Comparison of ENCODE assay signal across 9 cellular contexts in genomic region chr1:207962716-207963428, GRCh38. TPM values are rescaled to one million over a fixed set of nuclear protein-coding genes. Genes with fewer than 3 reads are reported as not detected.
DNase-seq lines count a peak whose midpoint lies in the region; TF ChIP-seq lines count a peak whose summit lies in the region.
"Had no signal": no experiment of that assay in that cellular context is flagged by ENCODE, and none has a peak within 500 bp of the region (broad histone marks: within the 10 kb centered on the region; RNA-seq: fewer than 3 reads in every experiment).

No MANE protein-coding gene starts in this region.

- no peaks in the 10 kb centered on the region for H3K9me3 ChIP-seq in PC-9 (ENCODE audit: insufficient read depth, low read depth)

- DNase-seq in NCI-H146 (lab: John Stamatoyannopoulos, UW) = peak; percentile 61
- DNase-seq in NCI-H146 treated with DMSO at 0.1 percent for 48 hours (lab: John Stamatoyannopoulos, UW; ENCODE audit: unreplicated experiment) = no peak
- DNase-seq in HFF-Myc (ENCODE audit: extremely low read depth, low read depth) = no peak
- DNase-seq in PC-9 = no peak
- peak; percentile 58 for DNase-seq in cerebellar cortex (ENCODE audit: low spot score)
- peak; percentile 68 for DNase-seq in left kidney (ENCODE audit: low read depth, low spot score)
- peak; percentile 18 for DNase-seq in stimulated activated CD4-positive, alpha-beta T cell treated with anti-CD3 and anti-CD28 coated beads, Interleukin-4, amount 100 ng/mL, for 1 hour
- DNase-seq in NCI-H1436 (lab: John Stamatoyannopoulos, UW) = no peak

- peak overlapping the region; percentile 43 for H3K4me3 ChIP-seq in HFF-Myc (replicated peaks; ENCODE audit: low read depth, low read length)
- peak overlapping the region; percentile 49; the same call in 1 of the 2 replicates for H3K4me3 ChIP-seq in PC-9

- no peak overlapping the region for H3K27ac ChIP-seq in PC-9

- H3F3A ChIP-seq in PC-9 (ENCODE audit: insufficient read depth, low read depth) = no peaks in the 10 kb centered on the region

- CTCF ChIA-PET in PC-9 (lab: Charles Lee) = interaction anchor here (0.6 to 1.8 kb wide), 41 partner anchors 12 to 1624 kb away, joined by 3 to 20 read pairs (median 5); partner anchors contain the start of gene PLXNA2

- intact Hi-C loops in PC-9 (cut with micrococcal nuclease; ENCODE audit: unreplicated experiment) = loop anchor here (1.0 to 2.0 kb wide), 4 partner anchors 72 to 166 kb away; no protein-coding TSS in a partner anchor

- H4K20me1 ChIP-seq in PC-9 (ENCODE audit: insufficient read depth) = no peaks in the 10 kb centered on the region

- BruUV-seq in PC-9 (replicated peaks; lab: Mats Ljungman, UMichigan) = TSS peak; percentile 86

- H3K4me2 ChIP-seq in PC-9 = peak overlapping the region; percentile 82

- H3K79me2 ChIP-seq in PC-9 (ENCODE audit: low read depth) = no peaks in the 10 kb centered on the region

- H3K4me1 ChIP-seq in PC-9 (replicated peaks; ENCODE audit: insufficient read depth) = peaks cover 4% of the 10 kb centered on the region

- peak overlapping the region; percentile 85 for H2AFZ ChIP-seq in PC-9

- POLR2A ChIA-PET in PC-9 (lab: Charles Lee; ENCODE audit: unreplicated experiment) = interaction anchor here (0.6 kb wide), 2 partner anchors 281 to 1466 kb away, joined by 3 to 6 read pairs; partner anchors contain the start of gene PLXNA2

- H3K9me2 ChIP-seq in PC-9 (ENCODE audit: insufficient read depth) = no peaks in the 10 kb centered on the region

- H3K36me3 ChIP-seq in PC-9 (ENCODE audit: low read depth) = no peaks in the 10 kb centered on the region

- peaks cover 15% of the 10 kb centered on the region; the same call in 1 of the 2 replicates for H3K27me3 ChIP-seq in PC-9 (ENCODE audit: insufficient read depth, low read depth)

- TF ChIP-seq CTCF in HFF-Myc (IDR thresholded peaks at IDR 0.05; ENCODE audit: low read depth, low read length, missing control alignments) (no peak), PC-9 (conservative IDR thresholded peaks at IDR 0.05) (no peak)

RNA-seq across cellular contexts. Expression of gene CD34, which starts 51.9 kb away (rescaled TPM):
- not detected in 2 replicates for total RNA-seq in PC-9 (2021)
- total RNA-seq: Daoy had no signal

Comparison
In these comparisons a context has a peak if more than half of its experiments do, and no peak if none do; other contexts are left out.
1. DNase-seq: peak in NCI-H146 (single experiment), cerebellar cortex (single experiment), left kidney (single experiment) and stimulated activated CD4-positive, alpha-beta T cell treated with anti-CD3 and anti-CD28 coated beads, Interleukin-4, amount 100 ng/mL, for 1 hour (single experiment); none in NCI-H146 treated with DMSO at 0.1 percent for 48 hours (single experiment), HFF-Myc (single experiment), PC-9 (0 of 2) and NCI-H1436 (single experiment).